In the genomic region with DNA sequence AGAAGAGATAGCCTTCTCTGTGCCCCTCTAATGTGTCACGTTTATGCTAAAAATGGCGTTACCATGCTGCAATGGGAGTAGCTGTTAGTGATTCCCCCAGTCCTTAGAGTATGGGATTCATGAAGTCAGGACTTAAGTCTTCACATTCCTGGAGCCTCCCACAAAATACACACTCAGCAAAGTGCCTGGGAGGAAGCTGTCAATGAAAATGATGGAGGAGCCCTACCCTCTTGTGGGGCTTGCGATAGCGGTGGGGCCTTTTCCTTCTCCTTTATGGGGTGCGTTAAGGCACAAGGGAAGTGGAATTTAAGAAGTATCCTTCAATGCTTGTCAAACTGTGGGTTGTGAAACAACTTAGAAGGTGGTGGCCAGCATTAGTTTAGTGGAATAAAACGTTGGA, we compare ENCODE assay signal across 28 cellular contexts.
DNase-seq lines count a peak whose midpoint lies in the region; ATAC-seq and TF ChIP-seq lines count a peak whose summit lies in the region.
"Had no signal": no experiment of that assay in that cellular context is flagged by ENCODE, and none has a peak within 500 bp of the region (broad histone marks: within the 10 kb centered on the region; RNA-seq: fewer than 3 reads in every experiment).

No MANE protein-coding gene starts in this region.

- no peaks in the 10 kb centered on the region for H3K4me1 ChIP-seq in IMR-90 (ENCODE audit: control insufficient read depth, insufficient read depth, low read length)
- H3K4me1 ChIP-seq in MM.1S (ENCODE audit: low read length): no peaks in the 10 kb centered on the region
- H3K4me1 ChIP-seq in osteoblast (ENCODE audit: insufficient read depth, low read length): no peaks in the 10 kb centered on the region
- H3K4me1 ChIP-seq: gastroesophageal sphincter had no signal

- intact Hi-C loops in IMR-90 (cut with micrococcal nuclease): no loop called here

- H2BK120ac ChIP-seq in IMR-90 (ENCODE audit: low read depth, low read length): no peak overlapping the region

- H3K4ac ChIP-seq in IMR-90 (ENCODE audit: low read depth, low read length): no peak overlapping the region

- H3K4me3 Mint-ChIP-seq in nephron: no peak overlapping the region
- H3K4me3 Mint-ChIP-seq: activated CD4-positive, alpha-beta T cell treated with anti-CD3 and anti-CD28 coated beads, Interleukin-2, amount 10 ng/mL, durations not matched to agents 7 days and 5 days; activated naive CD8-positive, alpha-beta T cell treated with anti-CD3 and anti-CD28 coated beads for 36 hours; CD8-positive, alpha-beta T cell; H9; stimulated activated effector memory CD8-positive, alpha-beta T cell treated with anti-CD3 and anti-CD28 coated beads, Interleukin-12 subunit alpha, Interleukin-12 subunit beta, amount 100 ng/mL, for 72 hours; WTC11 had no signal

- H3K4me1 Mint-ChIP-seq in nephron: peaks cover 24% of the 10 kb centered on the region
- H3K4me1 Mint-ChIP-seq: activated CD4-positive, alpha-beta T cell treated with anti-CD3 and anti-CD28 coated beads, Interleukin-2, amount 10 ng/mL, durations not matched to agents 7 days and 5 days; activated naive CD8-positive, alpha-beta T cell treated with anti-CD3 and anti-CD28 coated beads for 36 hours; stimulated activated effector memory CD8-positive, alpha-beta T cell treated with anti-CD3 and anti-CD28 coated beads, Interleukin-12 subunit alpha, Interleukin-12 subunit beta, amount 100 ng/mL, for 72 hours had no signal

- TF ChIP-seq RAD21 in IMR-90 (IDR thresholded peaks at IDR 0.05; ENCODE audit: low read length): no peak

- no peak overlapping the region for H3K14ac ChIP-seq in IMR-90 (replicated peaks; ENCODE audit: low read depth, low read length)

- in situ Hi-C loops in IMR-90 (cut with MboI; ENCODE audit: low sequenced_read_pairs): no loop called here

- ATAC-seq in IMR-90 (ENCODE audit: low read depth): no peak
- ATAC-seq in GM18517 (IDR thresholded peaks at IDR 0.05; ENCODE audit: unreplicated experiment): no peak
- ATAC-seq: CD8-positive, alpha-beta T cell; gastroesophageal sphincter; left cardiac atrium; stimulated activated effector memory CD8-positive, alpha-beta T cell treated with anti-CD3 and anti-CD28 coated beads, Interleukin-12 subunit alpha, Interleukin-12 subunit beta, amount 100 ng/mL, for 72 hours; WTC11 had no signal

- no peak overlapping the region for H3K56ac ChIP-seq in IMR-90 (ENCODE audit: extremely low read depth, insufficient read depth, low read length)

- H2AK9ac ChIP-seq in IMR-90 (replicated peaks; ENCODE audit: low read depth, low read length, poor library complexity): peak overlapping the region; percentile 48

- H4K91ac ChIP-seq in IMR-90 (ENCODE audit: insufficient read depth, low read depth, low read length): no peak overlapping the region

- H3K27ac ChIP-seq in IMR-90 (ENCODE audit: insufficient read depth, low read length) (no peak overlapping the region), MM.1S (ENCODE audit: low read length) (no peak overlapping the region), osteoblast (ENCODE audit: low read depth, low read length) (no peak overlapping the region)

- H3K27me3 Mint-ChIP-seq in nephron (ENCODE audit: low read depth): peaks cover 30% of the 10 kb centered on the region
- H3K27me3 Mint-ChIP-seq: activated CD4-positive, alpha-beta T cell treated with anti-CD3 and anti-CD28 coated beads, Interleukin-2, amount 10 ng/mL, durations not matched to agents 7 days and 5 days; activated naive CD8-positive, alpha-beta T cell treated with anti-CD3 and anti-CD28 coated beads for 36 hours had no signal

- BruUV-seq in IMR-90 (replicated peaks; lab: Mats Ljungman, UMichigan): no TSS peak

- H3K27ac Mint-ChIP-seq in nephron: peak overlapping the region in 2 of 3 experiments; percentile 71 to 79
- H3K27ac Mint-ChIP-seq: activated CD4-positive, alpha-beta T cell treated with anti-CD3 and anti-CD28 coated beads, Interleukin-2, amount 10 ng/mL, durations not matched to agents 7 days and 5 days; activated naive CD8-positive, alpha-beta T cell treated with anti-CD3 and anti-CD28 coated beads for 36 hours; CD8-positive, alpha-beta T cell; H9; stimulated activated effector memory CD8-positive, alpha-beta T cell treated with anti-CD3 and anti-CD28 coated beads, Interleukin-12 subunit alpha, Interleukin-12 subunit beta, amount 100 ng/mL, for 72 hours; WTC11 had no signal

- no peak overlapping the region for H3K23ac ChIP-seq in IMR-90 (ENCODE audit: low read depth, low read length)

- WGBS in IMR-90 (ENCODE audit: extremely low coverage in 2 of 2, insufficient read length in 1 of 2), 2 experiments: no CpG with 5 or more reads among the region's 6 CpGs

- no peaks in the 10 kb centered on the region for H3K36me3 Mint-ChIP-seq in nephron (ENCODE audit: low read depth)
- H3K36me3 Mint-ChIP-seq: activated naive CD8-positive, alpha-beta T cell treated with anti-CD3 and anti-CD28 coated beads for 36 hours; CD8-positive, alpha-beta T cell; stimulated activated effector memory CD8-positive, alpha-beta T cell treated with anti-CD3 and anti-CD28 coated beads, Interleukin-12 subunit alpha, Interleukin-12 subunit beta, amount 100 ng/mL, for 72 hours; WTC11 had no signal

- no peaks in the 10 kb centered on the region for H3K9me3 Mint-ChIP-seq in nephron
- H3K9me3 Mint-ChIP-seq: activated CD4-positive, alpha-beta T cell treated with anti-CD3 and anti-CD28 coated beads, Interleukin-2, amount 10 ng/mL, durations not matched to agents 7 days and 5 days; activated naive CD8-positive, alpha-beta T cell treated with anti-CD3 and anti-CD28 coated beads for 36 hours; CD8-positive, alpha-beta T cell; H9; stimulated activated effector memory CD8-positive, alpha-beta T cell treated with anti-CD3 and anti-CD28 coated beads, Interleukin-12 subunit alpha, Interleukin-12 subunit beta, amount 100 ng/mL, for 72 hours; WTC11 had no signal

- POLR2A ChIA-PET in IMR-90 (lab: Charles Lee; ENCODE audit: unreplicated experiment): no interaction called here

- no peaks in the 10 kb centered on the region for H3K79me2 ChIP-seq in MM.1S (ENCODE audit: low read length)
- H3K79me2 ChIP-seq in osteoblast (ENCODE audit: insufficient read depth, low read length): no peaks in the 10 kb centered on the region

- H2BK15ac ChIP-seq in IMR-90 (ENCODE audit: low read depth, low read length): no peak overlapping the region

- no peaks in the 10 kb centered on the region for H3F3A ChIP-seq in MM.1S (ENCODE audit: insufficient read depth, low read length)

- no peaks in the 10 kb centered on the region for H3K9me2 ChIP-seq in MM.1S (replicated peaks; ENCODE audit: insufficient read depth, low read length)

- TF ChIP-seq POLR2A in IMR-90 (IDR thresholded peaks at IDR 0.05; ENCODE audit: low read depth, low read length): no peak

- no peak overlapping the region for H2AK5ac ChIP-seq in IMR-90 (ENCODE audit: low read depth, low read length)

- H3K27me3 ChIP-seq in IMR-90 (ENCODE audit: control insufficient read depth, insufficient read depth, low read length): peaks cover 11% of the 10 kb centered on the region
- no peaks in the 10 kb centered on the region for H3K27me3 ChIP-seq in MM.1S (replicated peaks; ENCODE audit: insufficient read depth, low read length)
- peaks cover 7% of the 10 kb centered on the region for H3K27me3 ChIP-seq in osteoblast (ENCODE audit: insufficient read depth, low read length)

- dilution Hi-C loops in IMR-90 (cut with HindIII; ENCODE audit: low sequenced_read_pairs, unreplicated experiment): no loop called here

- H2AFZ ChIP-seq in IMR-90 (replicated peaks; ENCODE audit: low read length, poor library complexity) (no peak overlapping the region), MM.1S (ENCODE audit: low read length) (no peak overlapping the region), osteoblast (ENCODE audit: low read length) (no peak overlapping the region)

- H3K79me1 ChIP-seq in IMR-90 (ENCODE audit: low read depth in 1 of 2, low read length in 2 of 2): no peaks in the 10 kb centered on the region

- TF ChIP-seq CTCF in IMR-90 (conservative IDR thresholded peaks at IDR 0.05; ENCODE audit: low read depth, low read length) (no peak), nephron (IDR thresholded peaks at IDR 0.05; ENCODE audit: unreplicated experiment in 3 of 3) (no peak), MM.1S (IDR thresholded peaks at IDR 0.05; ENCODE audit: low read length) (no peak), osteoblast (IDR thresholded peaks at IDR 0.05; ENCODE audit: extremely low read depth, low read depth, low read length) (no peak)

- H4K5ac ChIP-seq in IMR-90 (ENCODE audit: low read depth, low read length): no peak overlapping the region

- H3K9me3 ChIP-seq in IMR-90 (ENCODE audit: control insufficient read depth, insufficient read depth, low read length) (no peaks in the 10 kb centered on the region), MM.1S (replicated peaks; ENCODE audit: insufficient read depth, low read length) (no peaks in the 10 kb centered on the region), osteoblast (ENCODE audit: low read depth, low read length) (no peaks in the 10 kb centered on the region)
- H3K9me3 ChIP-seq: BE2C, gastroesophageal sphincter had no signal

- no peak overlapping the region for H3K4me3 ChIP-seq in IMR-90 (ENCODE audit: insufficient read depth, low read depth, low read length)
- no peak overlapping the region for H3K4me3 ChIP-seq in MM.1S (ENCODE audit: low read length)
- no peak overlapping the region for H3K4me3 ChIP-seq in osteoblast (ENCODE audit: insufficient read depth, low read length)
- H3K4me3 ChIP-seq: gastroesophageal sphincter had no signal

- CTCF ChIA-PET in IMR-90 (lab: Yijun Ruan, JAX): no interaction called here

- no peak overlapping the region for H3K4me2 ChIP-seq in IMR-90 (ENCODE audit: low read depth, low read length)
- H3K4me2 ChIP-seq in MM.1S (ENCODE audit: low read depth, low read length): no peak overlapping the region
- no peak overlapping the region for H3K4me2 ChIP-seq in osteoblast (ENCODE audit: insufficient read depth, low read length)

- no peak overlapping the region for H3K18ac ChIP-seq in IMR-90 (ENCODE audit: low read depth, low read length)

- H2BK20ac ChIP-seq in IMR-90 (ENCODE audit: low read depth, low read length): no peak overlapping the region

- H3K36me3 ChIP-seq in IMR-90 (ENCODE audit: control insufficient read depth, insufficient read depth, low read length) (no peaks in the 10 kb centered on the region), MM.1S (replicated peaks; ENCODE audit: insufficient read depth, low read length) (no peaks in the 10 kb centered on the region), osteoblast (ENCODE audit: insufficient read depth, low read length) (no peaks in the 10 kb centered on the region)
- H3K36me3 ChIP-seq: BE2C, gastroesophageal sphincter had no signal

- H4K20me1 ChIP-seq in IMR-90 (ENCODE audit: insufficient read depth, low read length) (no peaks in the 10 kb centered on the region), MM.1S (ENCODE audit: insufficient read depth, low read length) (no peaks in the 10 kb centered on the region), osteoblast (ENCODE audit: insufficient read depth, low read length) (no peaks in the 10 kb centered on the region)

- no peak overlapping the region for H2BK5ac ChIP-seq in IMR-90 (ENCODE audit: low read depth, low read length, poor library complexity, severe bottlenecking)

- H3K9ac ChIP-seq in IMR-90 (ENCODE audit: low read depth, low read length): no peak overlapping the region
- no peak overlapping the region for H3K9ac ChIP-seq in MM.1S (ENCODE audit: low read length)

- H4K8ac ChIP-seq in IMR-90 (ENCODE audit: low read depth in 2 of 2, low read length in 2 of 2): no peak overlapping the region

- DNase-seq in IMR-90 (no peak), NOMO-1 treated with dmso at 0.1 percent for 144 hours (lab: John Stamatoyannopoulos, UW; ENCODE audit: unreplicated experiment) (peak; percentile 53), islet precursor cell (peak; percentile 50), MM.1S (no peak), osteoblast (ENCODE audit: insufficient read length, low spot score, missing footprints) (no peak), DMS79 treated with DMSO at 0.1 percent for 48 hours (lab: John Stamatoyannopoulos, UW) (no peak)
- DNase-seq: activated CD4-positive, alpha-beta T cell treated with anti-CD3 and anti-CD28 coated beads, Interleukin-2, amount 10 ng/mL, durations not matched to agents 7 days and 5 days; activated effector memory CD4-positive, alpha-beta T cell treated with anti-CD3 and anti-CD28 coated beads, Interleukin-2, amount 50 U/mL, for 16 hours; activated naive CD8-positive, alpha-beta T cell treated with anti-CD3 and anti-CD28 coated beads for 36 hours; aorta; BE2C; CD8-positive, alpha-beta T cell; effector CD4-positive, alpha-beta T cell; H9; hippocampal formation; left cardiac atrium; NCI-H1092 treated with DMSO at 0.1 percent for 48 hours; NCI-H187 treated with DMSO at 0.1 percent for 48 hours; NCI-H2227 treated with DMSO at 0.1 percent for 48 hours; NCI-H526 treated with DMSO at 0.1 percent for 48 hours; SHP77 treated with DMSO at 0.1 percent for 48 hours; T-helper 9 cell; trophoblast cell had no signal

- H3K9me1 ChIP-seq in IMR-90 (ENCODE audit: insufficient read depth, low read length): no peaks in the 10 kb centered on the region

Comparison
In these comparisons a context has a peak if more than half of its experiments do, and no peak if none do; other contexts are left out.
1. DNase-seq: peak in NOMO-1 treated with dmso at 0.1 percent for 144 hours (single experiment) and islet precursor cell (single experiment); none in IMR-90 (single experiment), MM.1S (single experiment), osteoblast (single experiment) and DMS79 treated with DMSO at 0.1 percent for 48 hours (single experiment).